In genomic region chr2:6325616-6326015, GRCh38 we compare ENCODE assay signal across 18 cellular contexts.
A peak's percentile ranks its signal among the peaks of the same experiment; 100 is the strongest.
DNase-seq lines count a peak whose midpoint lies in the region; ATAC-seq and TF ChIP-seq lines count a peak whose summit lies in the region.
"Had no signal": no experiment of that assay in that cellular context is flagged by ENCODE, and none has a peak within 500 bp of the region (broad histone marks: within the 10 kb centered on the region; RNA-seq: fewer than 3 reads in every experiment).

No MANE protein-coding gene starts in this region.

- no peak for ATAC-seq in stimulated activated naive CD8-positive, alpha-beta T cell treated with anti-CD3 and anti-CD28 coated beads, Interleukin-15, Interleukin-2, amounts not matched to agents 100 U/mL and 50 U/mL, for 24 hours

- H3K36me3 ChIP-seq in endodermal cell (ENCODE audit: control insufficient read depth, insufficient read depth, low read length) (no peaks in the 10 kb centered on the region), WERI-Rb-1 (no peaks in the 10 kb centered on the region)
- H3K36me3 ChIP-seq: SJSA1 had no signal

- 41 to 51% methylated on average over 9 of the region's 9 CpGs for WGBS in endodermal cell (ENCODE audit: insufficient coverage in 1 of 2, insufficient read length in 1 of 2), 2 experiments

- H3K27me3 Mint-ChIP-seq in endodermal cell (ENCODE audit: insufficient read depth): no peaks in the 10 kb centered on the region
- H3K27me3 Mint-ChIP-seq: IgD-negative memory B cell had no signal

- no peaks in the 10 kb centered on the region for H3K27me3 ChIP-seq in endodermal cell (ENCODE audit: control insufficient read depth, insufficient read depth, low read length, poor library complexity, severe bottlenecking)
- H3K27me3 ChIP-seq in WERI-Rb-1 (ENCODE audit: insufficient read depth, low read depth, severe bottlenecking): no peaks in the 10 kb centered on the region
- H3K27me3 ChIP-seq: SJSA1 had no signal

- TF ChIP-seq CTCF in endodermal cell (conservative IDR thresholded peaks at IDR 0.05): no peak
- no peak for TF ChIP-seq CTCF in WERI-Rb-1 (IDR thresholded peaks at IDR 0.05; ENCODE audit: low read depth, low read length)

- H3K4me3 ChIP-seq in endodermal cell (ENCODE audit: low read length) (no peak overlapping the region), WERI-Rb-1 (ENCODE audit: low read depth, low read length) (no peak overlapping the region)
- H3K4me3 ChIP-seq: SJSA1 had no signal

- H3K27ac Mint-ChIP-seq in endodermal cell: no peak overlapping the region
- H3K27ac Mint-ChIP-seq: IgD-negative memory B cell had no signal

- H3K27ac ChIP-seq in endodermal cell (ENCODE audit: low read depth, low read length) (peak overlapping the region; percentile 33), WERI-Rb-1 (no peak overlapping the region)
- H3K27ac ChIP-seq: RWPE1, SJSA1 had no signal

- H3K4me3 Mint-ChIP-seq in endodermal cell: no peak overlapping the region
- H3K4me3 Mint-ChIP-seq: IgD-negative memory B cell had no signal

- no peaks in the 10 kb centered on the region for H3K4me1 Mint-ChIP-seq in endodermal cell
- H3K4me1 Mint-ChIP-seq: IgD-negative memory B cell had no signal

- H3K9ac ChIP-seq in endodermal cell (ENCODE audit: extremely low read depth, low read length, poor library complexity, severe bottlenecking): no peak overlapping the region

- no peaks in the 10 kb centered on the region for H3K36me3 Mint-ChIP-seq in endodermal cell (ENCODE audit: low read depth)
- H3K36me3 Mint-ChIP-seq: IgD-negative memory B cell had no signal

- no peaks in the 10 kb centered on the region for H3K9me3 ChIP-seq in endodermal cell (ENCODE audit: control insufficient read depth, low read length)
- peaks cover 5% of the 10 kb centered on the region for H3K9me3 ChIP-seq in WERI-Rb-1 (ENCODE audit: severe bottlenecking)

- peak; percentile 70 for DNase-seq in NCI-H1436 (lab: John Stamatoyannopoulos, UW)
- no peak for DNase-seq in NCI-H1436 treated with DMSO at 0.1 percent for 48 hours (lab: John Stamatoyannopoulos, UW)
- DNase-seq in NCI-H146 treated with DMSO at 0.1 percent for 48 hours (lab: John Stamatoyannopoulos, UW; ENCODE audit: unreplicated experiment): peak; percentile 44
- peak; percentile 71 for DNase-seq in endodermal cell
- peak; percentile 66 for DNase-seq in retina
- no peak for DNase-seq in NCI-H446 (lab: John Stamatoyannopoulos, UW)
- no peak for DNase-seq in stimulated activated naive CD8-positive, alpha-beta T cell treated with anti-CD3 and anti-CD28 coated beads, Interleukin-15, Interleukin-2, amounts not matched to agents 100 U/mL and 50 U/mL, for 24 hours
- DNase-seq in WERI-Rb-1: no peak
- DNase-seq: 8988T; C1 segment of cervical spinal cord; DMS53; NCI-H1694; NCI-H2107; NCI-H510A; NK-92 treated with Interleukin-12 subunit alpha and Interleukin-12 subunit beta, amount 100 ng/mL, for 24 hours had no signal

- H3K4me1 ChIP-seq in endodermal cell (ENCODE audit: control insufficient read depth, insufficient read depth, low read length): no peaks in the 10 kb centered on the region
- H3K4me1 ChIP-seq: SJSA1 had no signal

- H3K9me3 Mint-ChIP-seq in endodermal cell: peaks cover 12% of the 10 kb centered on the region

Comparison
In these comparisons a context has a peak if more than half of its experiments do, and no peak if none do; other contexts are left out.
1. DNase-seq: peak in NCI-H1436 (single experiment), NCI-H146 treated with DMSO at 0.1 percent for 48 hours (single experiment), endodermal cell (single experiment) and retina (single experiment); none in NCI-H1436 treated with DMSO at 0.1 percent for 48 hours (single experiment), NCI-H446 (0 of 2), stimulated activated naive CD8-positive, alpha-beta T cell treated with anti-CD3 and anti-CD28 coated beads, Interleukin-15, Interleukin-2, amounts not matched to agents 100 U/mL and 50 U/mL, for 24 hours (single experiment) and WERI-Rb-1 (single experiment).